12 cellular contexts compared by ENCODE assay signal in the genomic region with DNA sequence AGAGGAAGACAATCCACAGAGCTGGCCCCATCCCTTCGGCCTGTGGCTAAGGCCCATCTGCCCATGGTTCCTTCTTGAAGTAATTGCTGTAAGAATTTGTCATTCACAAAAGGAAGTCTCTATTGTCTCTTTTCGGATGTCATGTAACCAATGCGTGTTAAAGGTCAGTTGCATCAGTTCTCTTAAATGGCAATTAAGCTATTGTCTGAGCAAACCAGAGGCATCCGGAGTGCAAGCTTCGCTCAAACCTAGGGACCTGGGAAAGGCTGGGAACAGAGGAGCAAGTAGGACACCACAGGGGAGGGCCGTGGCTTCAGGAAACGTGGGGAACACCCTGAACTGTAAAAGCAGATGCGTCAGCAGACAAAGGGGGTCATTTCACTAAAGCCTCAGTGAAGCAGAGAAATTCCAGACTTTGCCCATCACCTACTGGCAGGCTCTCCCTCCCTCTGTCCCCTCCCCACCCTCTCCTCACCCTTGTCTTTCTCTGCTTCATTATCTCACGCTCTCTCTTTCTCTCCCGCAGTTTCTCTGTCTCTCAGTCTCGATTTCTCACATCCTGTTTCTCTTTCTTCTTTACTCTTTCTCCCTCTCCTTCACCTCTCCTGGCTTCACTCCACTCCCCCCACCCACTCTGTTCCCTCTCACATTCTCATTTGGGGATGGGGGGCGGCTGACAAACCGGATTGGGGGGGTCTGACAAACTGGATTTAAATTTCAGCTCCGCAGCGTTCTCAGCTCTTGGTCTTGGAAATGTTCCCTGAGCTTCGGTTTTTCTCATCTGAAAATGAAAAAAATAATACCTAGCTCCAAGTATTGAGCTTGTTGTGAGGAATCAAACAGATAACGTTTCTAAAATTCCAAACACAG.
DNase-seq lines count a peak whose midpoint lies in the region; ATAC-seq and TF ChIP-seq lines count a peak whose summit lies in the region.
"Had no signal": no experiment of that assay in that cellular context is flagged by ENCODE, and none has a peak within 500 bp of the region (broad histone marks: within the 10 kb centered on the region; RNA-seq: fewer than 3 reads in every experiment).

No MANE protein-coding gene starts in this region.

- H3K4me3 ChIP-seq in NB4 (ENCODE audit: low read depth, low read length) (no peak overlapping the region), choroid plexus epithelial cell (ENCODE audit: low read depth, low read length) (peak overlapping the region; percentile 43), right lobe of liver (no peak overlapping the region), testis (no peak overlapping the region), esophagus squamous epithelium (peak overlapping the region in 1 of 4 donors; percentile 29)
- H3K4me3 ChIP-seq: lung had no signal

- TF ChIP-seq CTCF in NB4 (IDR thresholded peaks at IDR 0.05; ENCODE audit: low read depth, low read length) (no peak), choroid plexus epithelial cell (conservative IDR thresholded peaks at IDR 0.05; ENCODE audit: low read depth, low read length) (no peak), right lobe of liver (IDR thresholded peaks at IDR 0.05) (no peak), testis (IDR thresholded peaks at IDR 0.05) (no peak), esophagus squamous epithelium (IDR thresholded peaks at IDR 0.05) (no peak)

- H3K27ac ChIP-seq in right lobe of liver (no peak overlapping the region), testis (no peak overlapping the region), esophagus squamous epithelium (peak overlapping the region in 2 of 4 donors; percentile 43 to 61)

- H3K9me3 ChIP-seq in right lobe of liver = no peaks in the 10 kb centered on the region
- no peaks in the 10 kb centered on the region for H3K9me3 ChIP-seq in testis
- H3K9me3 ChIP-seq in esophagus squamous epithelium = no peaks in the 10 kb centered on the region

- TF ChIP-seq POLR2A in NB4 (IDR thresholded peaks at IDR 0.05; ENCODE audit: extremely low read depth, insufficient read length) = no peak
- TF ChIP-seq POLR2A in right lobe of liver (IDR thresholded peaks at IDR 0.05) = no peak
- no peak for TF ChIP-seq POLR2A in testis (IDR thresholded peaks at IDR 0.05)
- TF ChIP-seq POLR2A in esophagus squamous epithelium (IDR thresholded peaks at IDR 0.05) = no peak

- H3K4me1 ChIP-seq in right lobe of liver (no peaks in the 10 kb centered on the region), testis (no peaks in the 10 kb centered on the region), esophagus squamous epithelium (peaks cover 0 to 13% (median 3%) of the 10 kb centered on the region in 3 donors)

- peak in 3 of 4 donors; percentile 19 to 64 (median 43) for ATAC-seq in right lobe of liver
- ATAC-seq in GM21360 (IDR thresholded peaks at IDR 0.05; ENCODE audit: unreplicated experiment) = no peak

- DNase-seq in NB4 (ENCODE audit: low read depth) = peak; percentile 83
- DNase-seq in choroid plexus epithelial cell (ENCODE audit: low read depth) = peak; percentile 95
- DNase-seq in right lobe of liver = no peak
- DNase-seq in testis = peak; percentile 32
- no peak for DNase-seq in hippocampal formation (lab: John Stamatoyannopoulos, UW)
- no peak for DNase-seq in UCSD-AML1 (lab: John Stamatoyannopoulos, UW; ENCODE audit: unreplicated experiment)
- DNase-seq in esophagus squamous epithelium (lab: John Stamatoyannopoulos, UW) = no peak
- DNase-seq: activated CD8-positive, alpha-beta memory T cell treated with anti-CD3 and anti-CD28 coated beads, Interleukin-2, amount 50 U/mL, for 48 hours; cortex of kidney; NCI-H1417 treated with DMSO at 0.1 percent for 48 hours had no signal

- H3K27me3 ChIP-seq in right lobe of liver = no peaks in the 10 kb centered on the region
- H3K27me3 ChIP-seq in testis = no peaks in the 10 kb centered on the region
- peaks cover 0 to 6% (median 0%) of the 10 kb centered on the region in 4 donors for H3K27me3 ChIP-seq in esophagus squamous epithelium

- no peaks in the 10 kb centered on the region for H3K36me3 ChIP-seq in right lobe of liver
- no peaks in the 10 kb centered on the region for H3K36me3 ChIP-seq in testis (ENCODE audit: low read depth, missing control alignments)
- H3K36me3 ChIP-seq in esophagus squamous epithelium = no peaks in the 10 kb centered on the region

- 49% methylated on average over 15 of the region's 17 CpGs for WGBS in right lobe of liver (ENCODE audit: insufficient coverage, low coverage, low lambda C conversion rate, missing lambda C conversion rate)
- WGBS in testis, 2 donors = 58 to 66% methylated on average over 17 of the region's 17 CpGs
- WGBS in esophagus squamous epithelium, 2 donors = 55 to 68% methylated on average over 17 of the region's 17 CpGs

- intact Hi-C loops in right lobe of liver (cut with DNase I) (no loop called here), testis (cut with DNase I; ENCODE audit: low total_unique reads) (no loop called here), esophagus squamous epithelium (cut with DNase I) (no loop called here)

Comparison
In these comparisons a context has a peak if more than half of its experiments do, and no peak if none do; other contexts are left out.
1. DNase-seq: peak in NB4 (single experiment), choroid plexus epithelial cell (single experiment) and testis (single experiment); none in right lobe of liver (0 of 3), hippocampal formation (0 of 2), UCSD-AML1 (single experiment) and esophagus squamous epithelium (single experiment).